35 cellular contexts compared by ENCODE assay signal in the genomic region with DNA sequence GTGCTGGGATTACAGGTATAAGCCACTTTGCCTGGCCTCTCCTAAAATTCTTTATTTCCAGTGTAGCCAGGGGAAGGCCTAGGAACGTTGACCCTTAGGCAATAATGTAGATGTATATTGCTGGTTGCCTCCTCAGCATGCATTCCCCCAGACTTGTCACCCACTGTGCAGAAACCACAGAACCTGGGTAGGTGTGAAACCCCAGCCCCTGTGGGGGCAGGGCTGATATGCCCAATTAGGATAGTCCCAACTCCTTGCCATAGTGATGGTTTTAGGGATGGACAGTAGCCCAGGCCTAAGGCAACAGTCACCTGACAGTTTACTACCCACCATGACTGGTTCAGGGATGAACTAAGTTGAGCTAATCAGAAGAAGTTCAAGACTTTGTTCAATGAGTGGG. TPM values are rescaled to one million over a fixed set of nuclear protein-coding genes. Genes with fewer than 3 reads are reported as not detected.
"Had no signal": no experiment of that assay in that cellular context is flagged by ENCODE, and none has a peak within 500 bp of the region (broad histone marks: within the 10 kb centered on the region; RNA-seq: fewer than 3 reads in every experiment).

No MANE protein-coding gene starts in this region.

- DNase-seq: activated CD4-positive, alpha-beta memory T cell treated with anti-CD3 and anti-CD28 coated beads for 36 hours; activated CD4-positive, alpha-beta T cell treated with anti-CD3 and anti-CD28 coated beads, Interleukin-2, amount 10 ng/mL, durations not matched to agents 24 days and 14 days; activated CD4-positive, CD25-positive, alpha-beta regulatory T cell treated with anti-CD3 and anti-CD28 coated beads, Interleukin-2, amount 50 U/mL, for 72 hours; activated CD8-positive, alpha-beta memory T cell treated with anti-CD3 and anti-CD28 coated beads, Interleukin-2, amount 50 U/mL, for 4 hours; activated effector memory CD4-positive, alpha-beta T cell treated with anti-CD3 and anti-CD28 coated beads, Interleukin-2, amount 50 U/mL, for 16 hours; activated naive CD4-positive, alpha-beta T cell treated with anti-CD3 and anti-CD28 coated beads for 36 hours; activated naive CD8-positive, alpha-beta T cell treated with anti-CD3 and anti-CD28 coated beads for 36 hours; activated T-cell treated with anti-CD3 and anti-CD28 coated beads, Interleukin-2, amount 50 U/mL, for 1 hour; cortex of kidney; esophagus squamous epithelium; foreskin melanocyte; left colon; stimulated activated CD4-positive, alpha-beta T cell treated with anti-CD3 and anti-CD28 coated beads, Interleukin-12 subunit alpha, Interleukin-12 subunit beta, amount 100 ng/mL, for 4 hours; stimulated activated CD4-positive, alpha-beta T cell treated with anti-CD3 and anti-CD28 coated beads, Interleukin-4, amount 100 ng/mL, for 1 hour; T-helper 2 cell had no signal

- H3K27ac ChIP-seq: cardiac muscle cell had no signal

- ATAC-seq: left colon, sciatic nerve had no signal

- FAIRE-seq: keratinocyte had no signal

- H3K27me3 Mint-ChIP-seq: activated CD4-positive, alpha-beta memory T cell treated with anti-CD3 and anti-CD28 coated beads for 36 hours; activated naive CD8-positive, alpha-beta T cell treated with anti-CD3 and anti-CD28 coated beads for 36 hours; memory B cell; stimulated activated naive CD8-positive, alpha-beta T cell treated with anti-CD3 and anti-CD28 coated beads, Interleukin-15, Interleukin-2, amounts not matched to agents 100 ng/mL and 50 ng/mL, for 24 hours; type B pancreatic cell had no signal

- H3K9me3 Mint-ChIP-seq: activated CD4-positive, alpha-beta memory T cell treated with anti-CD3 and anti-CD28 coated beads for 36 hours; activated CD4-positive, alpha-beta T cell treated with anti-CD3 and anti-CD28 coated beads, Interleukin-2, amount 10 ng/mL, durations not matched to agents 24 days and 14 days; activated naive CD4-positive, alpha-beta T cell treated with anti-CD3 and anti-CD28 coated beads for 36 hours; activated naive CD8-positive, alpha-beta T cell treated with anti-CD3 and anti-CD28 coated beads for 36 hours; activated T-helper 1 cell treated with anti-CD3 and anti-CD28 coated beads, Interleukin-12 subunit alpha, Interleukin-12 subunit beta, Interleukin-2, Interleukin-4 antibody, amounts not matched to agents 30 ng/mL and 10 ng/mL and 1 ng/mL, durations not matched to agents 14 hours and 24 hours and 36 hours; brain; nephron; stimulated activated naive CD8-positive, alpha-beta T cell treated with anti-CD3 and anti-CD28 coated beads, Interleukin-15, Interleukin-2, amounts not matched to agents 100 ng/mL and 50 ng/mL, for 24 hours; type B pancreatic cell had no signal

- H3K27me3 ChIP-seq: ascending aorta, cardiac muscle cell, esophagus squamous epithelium, neutrophil had no signal

- H3K36me3 Mint-ChIP-seq: type B pancreatic cell had no signal

- H3K9me3 ChIP-seq: ascending aorta, esophagus squamous epithelium, neutrophil had no signal

- H3K27ac Mint-ChIP-seq: activated CD4-positive, alpha-beta memory T cell treated with anti-CD3 and anti-CD28 coated beads for 36 hours; activated CD4-positive, alpha-beta T cell treated with anti-CD3 and anti-CD28 coated beads, Interleukin-2, amount 10 ng/mL, durations not matched to agents 24 days and 14 days; activated naive CD4-positive, alpha-beta T cell treated with anti-CD3 and anti-CD28 coated beads for 36 hours; activated T-helper 1 cell treated with anti-CD3 and anti-CD28 coated beads, Interleukin-12 subunit alpha, Interleukin-12 subunit beta, Interleukin-2, Interleukin-4 antibody, amounts not matched to agents 30 ng/mL and 10 ng/mL and 1 ng/mL, durations not matched to agents 14 hours and 24 hours and 36 hours; nephron; stimulated activated naive CD8-positive, alpha-beta T cell treated with anti-CD3 and anti-CD28 coated beads, Interleukin-15, Interleukin-2, amounts not matched to agents 100 ng/mL and 50 ng/mL, for 24 hours; type B pancreatic cell had no signal

- H3K4me3 ChIP-seq: ascending aorta, cardiac muscle cell, esophagus squamous epithelium, skin epidermis had no signal

- H3K36me3 ChIP-seq: ascending aorta, cardiac muscle cell, neutrophil had no signal

- H3K4me3 Mint-ChIP-seq: activated CD4-positive, alpha-beta memory T cell treated with anti-CD3 and anti-CD28 coated beads for 36 hours; activated CD4-positive, alpha-beta T cell treated with anti-CD3 and anti-CD28 coated beads, Interleukin-2, amount 10 ng/mL, durations not matched to agents 24 days and 14 days; activated naive CD4-positive, alpha-beta T cell treated with anti-CD3 and anti-CD28 coated beads for 36 hours; activated naive CD8-positive, alpha-beta T cell treated with anti-CD3 and anti-CD28 coated beads for 36 hours; activated T-helper 1 cell treated with anti-CD3 and anti-CD28 coated beads, Interleukin-12 subunit alpha, Interleukin-12 subunit beta, Interleukin-2, Interleukin-4 antibody, amounts not matched to agents 30 ng/mL and 10 ng/mL and 1 ng/mL, durations not matched to agents 14 hours and 24 hours and 36 hours; nephron; stimulated activated naive CD8-positive, alpha-beta T cell treated with anti-CD3 and anti-CD28 coated beads, Interleukin-15, Interleukin-2, amounts not matched to agents 100 ng/mL and 50 ng/mL, for 24 hours; type B pancreatic cell had no signal

RNA-seq across cellular contexts. Expression of a gene that starts 57.7 kb away (rescaled TPM):
- total RNA-seq: activated CD4-positive, alpha-beta memory T cell treated with anti-CD3 and anti-CD28 coated beads for 36 hours; activated CD4-positive, alpha-beta T cell treated with anti-CD3 and anti-CD28 coated beads, Interleukin-2, amount 10 ng/mL, durations not matched to agents 24 days and 14 days; activated CD8-positive, alpha-beta memory T cell treated with anti-CD3 and anti-CD28 coated beads for 36 hours; activated naive CD4-positive, alpha-beta T cell treated with anti-CD3 and anti-CD28 coated beads for 36 hours; activated naive CD8-positive, alpha-beta T cell treated with anti-CD3 and anti-CD28 coated beads for 36 hours; activated T-helper 1 cell treated with anti-CD3 and anti-CD28 coated beads, Interleukin-12 subunit alpha, Interleukin-12 subunit beta, Interleukin-2, Interleukin-4 antibody, amounts not matched to agents 30 ng/mL and 10 ng/mL and 1 ng/mL, durations not matched to agents 14 hours and 24 hours and 36 hours; ascending aorta; cardiac muscle cell; cerebellum; esophagus squamous epithelium; left colon; lower leg skin; mononuclear cell; osteocyte; posterior vena cava; sciatic nerve; subcutaneous adipose tissue had no signal
- polyA plus RNA-seq: cardiac muscle cell, keratinocyte, thymus had no signal
